ENCODE assay signal across 26 cellular contexts in genomic region chr17:49373115-49373514, GRCh38.
"Had no signal": no experiment of that assay in that cellular context is flagged by ENCODE, and none has a peak within 500 bp of the region (broad histone marks: within the 10 kb centered on the region; RNA-seq: fewer than 3 reads in every experiment).

No MANE protein-coding gene starts in this region.

- H3K4me3 Mint-ChIP-seq: activated CD8-positive, alpha-beta T cell treated with anti-CD3 and anti-CD28 coated beads for 36 hours; activated naive CD4-positive, alpha-beta T cell treated with anti-CD3 and anti-CD28 coated beads, Interleukin-2, amount 50 U/mL, for 24 hours; activated naive CD8-positive, alpha-beta T cell treated with anti-CD3 and anti-CD28 coated beads, Interleukin-2, amount 10 ng/mL, durations not matched to agents 7 days and 5 days; central memory CD8-positive, alpha-beta T cell had no signal

- DNase-seq: activated CD4-positive, alpha-beta T cell treated with anti-CD3 and anti-CD28 coated beads for 48 hours; activated CD4-positive, CD25-positive, alpha-beta regulatory T cell treated with anti-CD3 and anti-CD28 coated beads, Interleukin-2, amount 50 U/mL, for 72 hours; activated CD8-positive, alpha-beta T cell treated with anti-CD3 and anti-CD28 coated beads for 36 hours; activated gamma-delta T cell; activated naive CD4-positive, alpha-beta T cell treated with Interleukin-2 at 50 U/mL for 16 hours; activated naive CD8-positive, alpha-beta T cell treated with anti-CD3 and anti-CD28 coated beads, Interleukin-2, amount 10 ng/mL, durations not matched to agents 7 days and 5 days; activated T-cell treated with anti-CD3 and anti-CD28 coated beads, Interleukin-2, amount 50 U/mL, for 1 hour; amygdala; Karpas-422; MG63; NCI-H1048; NCI-H1105 treated with DMSO at 0.1 percent for 48 hours; NCI-H1436; NCI-H1694; NCI-H2029; NCI-H345; NCI-H524 treated with DMSO at 0.1 percent for 48 hours; NK-92 treated with Interleukin-12 subunit alpha and Interleukin-12 subunit beta, amount 100 ng/mL, for 24 hours; PC-9; Right ventricle myocardium superior; SW 1271; T-helper 1 cell; T1000 had no signal

- ATAC-seq: activated CD8-positive, alpha-beta T cell treated with anti-CD3 and anti-CD28 coated beads for 36 hours had no signal

- H3K4me1 Mint-ChIP-seq: activated naive CD4-positive, alpha-beta T cell treated with anti-CD3 and anti-CD28 coated beads, Interleukin-2, amount 50 U/mL, for 24 hours; activated naive CD8-positive, alpha-beta T cell treated with anti-CD3 and anti-CD28 coated beads, Interleukin-2, amount 10 ng/mL, durations not matched to agents 7 days and 5 days had no signal

- H3K9me3 Mint-ChIP-seq: activated CD8-positive, alpha-beta T cell treated with anti-CD3 and anti-CD28 coated beads for 36 hours; activated naive CD4-positive, alpha-beta T cell treated with anti-CD3 and anti-CD28 coated beads, Interleukin-2, amount 50 U/mL, for 24 hours; activated T-helper 2 cell treated with anti-CD3 and anti-CD28 coated beads, Interferon-gamma antibody, Interleukin-2, Interleukin-4, amounts not matched to agents 10 μg/mL and 5 μg/mL and 100 μg/mL, durations not matched to agents 14 hours and 24 hours and 36 hours; central memory CD8-positive, alpha-beta T cell had no signal

- H3K27ac Mint-ChIP-seq: activated CD8-positive, alpha-beta T cell treated with anti-CD3 and anti-CD28 coated beads for 36 hours; activated naive CD4-positive, alpha-beta T cell treated with anti-CD3 and anti-CD28 coated beads, Interleukin-2, amount 50 U/mL, for 24 hours; activated naive CD8-positive, alpha-beta T cell treated with anti-CD3 and anti-CD28 coated beads, Interleukin-2, amount 10 ng/mL, durations not matched to agents 7 days and 5 days; activated T-helper 2 cell treated with anti-CD3 and anti-CD28 coated beads, Interferon-gamma antibody, Interleukin-2, Interleukin-4, amounts not matched to agents 10 μg/mL and 5 μg/mL and 100 μg/mL, durations not matched to agents 14 hours and 24 hours and 36 hours had no signal

- H3K27me3 Mint-ChIP-seq: activated CD8-positive, alpha-beta T cell treated with anti-CD3 and anti-CD28 coated beads for 36 hours; activated naive CD4-positive, alpha-beta T cell treated with anti-CD3 and anti-CD28 coated beads, Interleukin-2, amount 50 U/mL, for 24 hours; activated naive CD8-positive, alpha-beta T cell treated with anti-CD3 and anti-CD28 coated beads, Interleukin-2, amount 10 ng/mL, durations not matched to agents 7 days and 5 days; central memory CD8-positive, alpha-beta T cell had no signal
